In the genomic region with DNA sequence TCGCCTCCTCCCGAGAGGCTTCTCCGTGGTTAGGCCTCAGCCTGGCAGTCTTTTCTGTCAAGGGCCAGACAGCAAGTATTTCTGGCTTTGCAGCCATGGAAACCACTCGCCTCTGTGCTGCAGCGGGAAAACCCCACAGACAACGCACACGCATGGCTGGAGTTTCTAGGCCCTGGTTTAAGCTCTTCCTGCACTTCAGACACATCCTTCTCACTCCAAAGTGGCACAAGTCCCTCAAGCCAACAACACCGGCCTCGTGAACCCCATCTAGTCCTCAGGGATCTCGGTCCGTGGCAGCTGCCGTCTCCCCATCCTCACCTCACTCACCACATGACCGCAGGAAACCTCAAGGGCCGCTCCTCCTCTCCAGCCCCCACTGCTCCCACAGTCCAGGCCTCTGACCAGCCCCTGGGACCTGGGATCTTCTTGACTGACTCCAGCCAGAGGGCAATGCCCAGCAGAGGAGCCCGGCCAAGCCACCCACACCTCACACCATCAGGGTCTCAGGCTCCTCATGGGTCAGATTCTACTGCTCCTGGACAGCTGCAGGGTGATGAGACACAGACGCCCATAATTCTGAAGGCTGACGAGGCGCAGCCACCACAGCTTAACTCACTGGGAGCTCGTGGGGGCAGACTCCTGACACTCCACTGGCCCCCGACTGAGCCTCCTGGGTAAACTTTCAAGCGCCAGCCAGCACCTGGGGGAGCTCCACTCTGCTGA, we compare ENCODE assay signal across 12 cellular contexts. TPM values are rescaled to one million over a fixed set of nuclear protein-coding genes. Genes with fewer than 3 reads are reported as not detected.
DNase-seq lines count a peak whose midpoint lies in the region; ATAC-seq, FAIRE-seq and TF ChIP-seq lines count a peak whose summit lies in the region.
"Had no signal": no experiment of that assay in that cellular context is flagged by ENCODE, and none has a peak within 500 bp of the region (broad histone marks: within the 10 kb centered on the region; RNA-seq: fewer than 3 reads in every experiment).

No MANE protein-coding gene starts in this region.

- intact Hi-C loops in K562 (cut with micrococcal nuclease) = no loop called here

- WGBS in K562 (ENCODE audit: insufficient coverage, low coverage, missing lambda C conversion rate) = 92% methylated on average over 17 of the region's 21 CpGs

- TSS peak; percentile 22 for BruUV-seq in K562 (replicated peaks; lab: Mats Ljungman, UMichigan)

- FAIRE-seq in K562 (lab: Jason Lieb, UNC) = no peak

- H3K27me3 ChIP-seq in BLaER1 (no peaks in the 10 kb centered on the region), K562 (ENCODE audit: control insufficient read depth in 2 of 2, insufficient read depth in 2 of 2, low read length in 2 of 2) (no peaks in the 10 kb centered on the region), SJCRH30 (no peaks in the 10 kb centered on the region)
- H3K27me3 ChIP-seq: heart right ventricle, Peyer's patch had no signal

- peak overlapping the region; percentile 93 for H3K4me2 ChIP-seq in BLaER1
- H3K4me2 ChIP-seq in K562 (ENCODE audit: insufficient read depth, low read length) = no peak overlapping the region

- TF ChIP-seq CTCF in K562 (IDR thresholded peaks at IDR 0.05 in 2 of 3, conservative IDR thresholded peaks at IDR 0.05 in 1 of 3; ENCODE audit: insufficient read depth in 2 of 3, low read depth in 1 of 3, low read length in 3 of 3) = no peak

- no peak for TF ChIP-seq EP300 in K562 (IDR thresholded peaks at IDR 0.05; ENCODE audit: low read length)

- TF ChIP-seq POLR2A in K562 (conservative IDR thresholded peaks at IDR 0.05) = no peak

- no peaks in the 10 kb centered on the region for H3K9me3 ChIP-seq in BLaER1
- no peaks in the 10 kb centered on the region for H3K9me3 ChIP-seq in K562 (replicated peaks; ENCODE audit: control insufficient read depth, insufficient read depth, low read depth, low read length)
- no peaks in the 10 kb centered on the region for H3K9me3 ChIP-seq in SJCRH30 (replicated peaks)
- H3K9me3 ChIP-seq: heart right ventricle, Peyer's patch had no signal

- H3K36me3 ChIP-seq in BLaER1 (peaks cover 54% of the 10 kb centered on the region), K562 (ENCODE audit: control insufficient read depth, insufficient read depth, low read length) (peaks cover 96% of the 10 kb centered on the region; the same call in 2 of the 3 replicates), SJCRH30 (peaks cover 50% of the 10 kb centered on the region)

- TF ChIP-seq RAD21 in K562 (CRISPR knock-in tag; conservative IDR thresholded peaks at IDR 0.05 in 1 of 2, IDR thresholded peaks at IDR 0.05 in 1 of 2) = no peak

- H3K9me1 ChIP-seq in K562 (ENCODE audit: control insufficient read depth, insufficient read depth, low read length) = peaks cover 2% of the 10 kb centered on the region

- H3K4me1 ChIP-seq in BLaER1 = peaks cover 79% of the 10 kb centered on the region
- H3K4me1 ChIP-seq in K562 (replicated peaks in 1 of 2; ENCODE audit: control insufficient read depth in 2 of 2, insufficient read depth in 2 of 2, low read length in 2 of 2) = no peaks in the 10 kb centered on the region; a peak in 2 of 5 replicates
- no peaks in the 10 kb centered on the region for H3K4me1 ChIP-seq in SJCRH30
- H3K4me1 ChIP-seq: heart right ventricle, Peyer's patch had no signal

- DNase-seq in GM19238 (ENCODE audit: insufficient read length, low spot score) (peak; percentile 80), K562 (ENCODE audit: extremely low read depth in 1 of 4, low spot score in 3 of 4) (no peak), SIG-M5 treated with dmso at 0.1 percent for 504 hours (lab: John Stamatoyannopoulos, UW; ENCODE audit: unreplicated experiment) (no peak), SJCRH30 (no peak), LoVo (ENCODE audit: low spot score) (no peak), iPS-NIHi11 (ENCODE audit: low spot score) (no peak)
- DNase-seq: central memory CD4-positive, alpha-beta T cell; heart right ventricle; Kasumi-1; Peyer's patch had no signal

- no peak overlapping the region for H2AFZ ChIP-seq in K562 (ENCODE audit: low read depth, low read length)

- H3K9ac ChIP-seq in BLaER1 (0 out of 2 replicates have a peak overlapping the region, but pooled peaks have one; percentile 8), K562 (ENCODE audit: insufficient read depth in 1 of 2, low read depth in 2 of 2, low read length in 2 of 2) (no peak overlapping the region)

- in situ Hi-C loops in K562 (cut with MboI) = no loop called here

- POLR2A ChIA-PET in K562 (lab: Yijun Ruan, JAX) = interaction anchor here (0.7 to 1.0 kb wide), 2 partner anchors 9 to 49 kb away, joined by 4 read pairs; no protein-coding TSS in a partner anchor

- peak overlapping the region; percentile 41 for H3K4me3 ChIP-seq in BLaER1
- H3K4me3 ChIP-seq in K562 = no peak overlapping the region
- H3K4me3 ChIP-seq in SJCRH30 = no peak overlapping the region
- H3K4me3 ChIP-seq: heart right ventricle, Peyer's patch had no signal

- H4K20me1 ChIP-seq in BLaER1 = peaks cover 92% of the 10 kb centered on the region
- peaks cover 10% of the 10 kb centered on the region for H4K20me1 ChIP-seq in K562 (replicated peaks; ENCODE audit: control insufficient read depth, insufficient read depth, low read length)

- CTCF ChIA-PET in K562 (lab: Yijun Ruan, JAX; ENCODE audit: low intra/inter-chr PET ratio) = interaction anchor here (1.1 kb wide), 1 partner anchor 76 kb away, joined by 3 read pairs; no protein-coding TSS in a partner anchor

- ATAC-seq in HG03108 (IDR thresholded peaks at IDR 0.05; ENCODE audit: unreplicated experiment) = peak; percentile 58
- ATAC-seq in K562 = no peak

- H3K27ac ChIP-seq in BLaER1 (peak overlapping the region; percentile 33; the same call in 1 of the 2 replicates), K562 (ENCODE audit: extremely low read depth, low read depth, low read length) (no peak overlapping the region), SJCRH30 (no peak overlapping the region)
- H3K27ac ChIP-seq: heart right ventricle, Peyer's patch had no signal

- no peaks in the 10 kb centered on the region; the same call in 2 of the 3 replicates for H3K79me2 ChIP-seq in K562 (ENCODE audit: control insufficient read depth, insufficient read depth, low read length)

RNA-seq across cellular contexts. Expression of a gene that starts 21.7 kb away (rescaled TPM):
- 127 and 320 TPM in 2 replicates for total RNA-seq in K562 (2011; cell fraction: chromatin; rRNA removed; ENCODE audit: low replicate concordance)
- 226 and 230 TPM in 2 replicates for total RNA-seq in K562 (2011; cell fraction: nucleolus; rRNA removed)
- 127 and 144 TPM in 2 replicates for total RNA-seq in K562 (2011; cell fraction: nucleoplasm; rRNA removed)
- total RNA-seq in K562 (2014; rRNA removed) = 99.1 and 118 TPM in 2 replicates
- total RNA-seq in K562 (2014; rRNA removed; fragmentation: Illumina TruSeq; extraction: Trizol) = 26.9 and 33.1 TPM in 2 replicates
- 48.3 and 49.6 TPM in 2 replicates for total RNA-seq in K562 (2015; rRNA removed; fragmentation: Illumina TruSeq; extraction: Trizol)
- 105 and 109 TPM in 2 replicates for total RNA-seq in K562 (2021)
- 28.3 and 38.6 TPM in 2 replicates for polyA plus RNA-seq in K562 (2011; rRNA removed)
- 25.3 and 48.8 TPM in 2 replicates for polyA plus RNA-seq in K562 (2011; cell fraction: cytosol; rRNA removed)
- 122 and 226 TPM in 2 replicates for polyA plus RNA-seq in K562 (2011; cell fraction: nucleus; rRNA removed)
- 34.0 and 53.2 TPM in 2 replicates for polyA plus RNA-seq in K562 (2012)
- polyA plus RNA-seq in K562 (2014; fragmentation: Illumina TruSeq; extraction: Trizol) = 35.0 and 44.2 TPM in 2 replicates
- polyA plus RNA-seq in K562 (2014; fragmentation: Nextera tagmentation; extraction: Ambion mirVana) = 1 to 10 TPM; 3.9 to 5.6 TPM
- polyA plus RNA-seq in K562 (2014; rRNA removed) = 67.7 and 72.0 TPM in 2 replicates
- polyA minus RNA-seq in K562 (2011; rRNA and poly(A)+ RNA removed) = 43.8 and 47.1 TPM in 2 replicates
- 67.2 and 76.8 TPM in 2 replicates for polyA minus RNA-seq in K562 (2011; cell fraction: cytosol; rRNA and poly(A)+ RNA removed)
- 76.1 and 82.1 TPM in 2 replicates for polyA minus RNA-seq in K562 (2011; cell fraction: nucleus; rRNA and poly(A)+ RNA removed)
- 44.3 and 54.4 TPM in 2 replicates for total RNA-seq in SJCRH30 (2014; rRNA removed; shearing (Covaris generic))

RNA-seq across cellular contexts. Expression of a gene that starts 37.0 kb away (rescaled TPM):
- total RNA-seq in K562 (2011; cell fraction: chromatin; rRNA removed; ENCODE audit: low replicate concordance) = 289 and 389 TPM in 2 replicates
- total RNA-seq in K562 (2011; cell fraction: nucleolus; rRNA removed) = 139 and 156 TPM in 2 replicates
- 199 and 236 TPM in 2 replicates for total RNA-seq in K562 (2011; cell fraction: nucleoplasm; rRNA removed)
- total RNA-seq in K562 (2014; rRNA removed) (51.8 and 60.7 TPM in 2 replicates), K562 (2014; rRNA removed; fragmentation: Illumina TruSeq; extraction: Trizol) (76.3 and 81.4 TPM in 2 replicates), K562 (2015; rRNA removed; fragmentation: Illumina TruSeq; extraction: Trizol) (55.7 and 58.8 TPM in 2 replicates), K562 (2021) (112 and 126 TPM in 2 replicates)
- polyA plus RNA-seq in K562 (2011; rRNA removed) (48.5 and 59.2 TPM in 2 replicates), K562 (2014; fragmentation: Illumina TruSeq; extraction: Trizol) (62.7 and 74.1 TPM in 2 replicates), K562 (2014; fragmentation: Nextera tagmentation; extraction: Ambion mirVana) (1 to 10 TPM; 6.4 to 9.7 TPM), K562 (2014; rRNA removed) (53.5 and 58.5 TPM in 2 replicates)
- polyA plus RNA-seq in K562 (2011; cell fraction: cytosol; rRNA removed) = 29.9 and 35.2 TPM in 2 replicates
- polyA plus RNA-seq in K562 (2011; cell fraction: nucleus; rRNA removed) = 134 and 155 TPM in 2 replicates
- 52.3 and 53.7 TPM in 2 replicates for polyA plus RNA-seq in K562 (2012)
- polyA minus RNA-seq in K562 (2011; rRNA and poly(A)+ RNA removed) = 106 and 124 TPM in 2 replicates
- 58.0 and 70.8 TPM in 2 replicates for polyA minus RNA-seq in K562 (2011; cell fraction: cytosol; rRNA and poly(A)+ RNA removed)
- polyA minus RNA-seq in K562 (2011; cell fraction: nucleus; rRNA and poly(A)+ RNA removed) = 57.1 and 96.7 TPM in 2 replicates
- 120 and 138 TPM in 2 replicates for total RNA-seq in SJCRH30 (2014; rRNA removed; shearing (Covaris generic))

RNA-seq across cellular contexts. Expression of a gene that starts 41.1 kb away (rescaled TPM):
- 54.4 and 166 TPM in 2 replicates for total RNA-seq in K562 (2011; cell fraction: chromatin; rRNA removed; ENCODE audit: low replicate concordance)
- total RNA-seq in K562 (2011; cell fraction: nucleolus; rRNA removed) = 200 and 208 TPM in 2 replicates
- 76.8 and 80.7 TPM in 2 replicates for total RNA-seq in K562 (2011; cell fraction: nucleoplasm; rRNA removed)
- 39.9 and 43.8 TPM in 2 replicates for total RNA-seq in K562 (2014; rRNA removed)
- total RNA-seq in K562 (2014; rRNA removed; fragmentation: Illumina TruSeq; extraction: Trizol) = 6.3 and 6.5 TPM in 2 replicates
- 12.7 and 14.1 TPM in 2 replicates for total RNA-seq in K562 (2015; rRNA removed; fragmentation: Illumina TruSeq; extraction: Trizol)
- total RNA-seq in K562 (2021) = 47.8 and 60.4 TPM in 2 replicates
- 20.4 and 21.7 TPM in 2 replicates for polyA plus RNA-seq in K562 (2011; rRNA removed)
- polyA plus RNA-seq in K562 (2011; cell fraction: cytosol; rRNA removed) = 18.7 and 54.2 TPM in 2 replicates
- polyA plus RNA-seq in K562 (2011; cell fraction: nucleus; rRNA removed) = 176 and 334 TPM in 2 replicates
- 15.0 and 22.4 TPM in 2 replicates for polyA plus RNA-seq in K562 (2012)
- 8.4 and 22.9 TPM in 2 replicates for polyA plus RNA-seq in K562 (2014; fragmentation: Illumina TruSeq; extraction: Trizol)
- 1 to 10 TPM; 1.2 to 1.7 TPM for polyA plus RNA-seq in K562 (2014; fragmentation: Nextera tagmentation; extraction: Ambion mirVana)
- 48.9 and 51.5 TPM in 2 replicates for polyA plus RNA-seq in K562 (2014; rRNA removed)
- polyA minus RNA-seq in K562 (2011; rRNA and poly(A)+ RNA removed) = 3.9 and 9.3 TPM in 2 replicates
- 30.2 and 37.6 TPM in 2 replicates for polyA minus RNA-seq in K562 (2011; cell fraction: cytosol; rRNA and poly(A)+ RNA removed)
- polyA minus RNA-seq in K562 (2011; cell fraction: nucleus; rRNA and poly(A)+ RNA removed) = 59.1 and 74.0 TPM in 2 replicates
- 2.0 and 2.4 TPM in 2 replicates for total RNA-seq in SJCRH30 (2014; rRNA removed; shearing (Covaris generic))
